In the genomic region with DNA sequence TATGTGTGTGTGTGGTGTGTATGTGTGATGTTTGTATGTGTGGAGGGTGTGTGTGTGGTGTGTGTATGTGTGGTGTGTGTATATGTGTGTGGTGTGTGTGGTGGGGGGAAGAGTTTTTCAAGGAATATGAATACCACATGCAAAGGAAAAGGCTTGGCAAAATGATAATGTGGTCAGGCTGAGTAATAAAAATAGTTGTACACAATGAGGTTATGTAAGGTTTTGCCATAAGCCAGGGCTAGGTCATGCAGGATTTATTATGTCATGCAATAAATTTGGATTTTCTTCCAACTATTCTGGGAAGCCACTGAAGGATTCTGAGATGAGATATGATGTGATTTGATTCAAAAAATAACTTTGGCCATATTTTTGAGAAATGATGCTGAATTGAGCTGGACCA, we compare ENCODE assay signal across 13 cellular contexts.
"Had no signal": no experiment of that assay in that cellular context is flagged by ENCODE, and none has a peak within 500 bp of the region (broad histone marks: within the 10 kb centered on the region; RNA-seq: fewer than 3 reads in every experiment).

No MANE protein-coding gene starts in this region.

- H3K4me1 Mint-ChIP-seq: natural killer cell had no signal

- DNase-seq: activated CD4-positive, alpha-beta T cell treated with anti-CD3 and anti-CD28 coated beads, Interleukin-2, amount 50 U/mL, for 48 hours; activated CD4-positive, CD25-positive, alpha-beta regulatory T cell treated with anti-CD3 and anti-CD28 coated beads, Interleukin-2, amount 50 U/mL, for 72 hours; activated effector memory CD4-positive, alpha-beta T cell treated with anti-CD3 and anti-CD28 coated beads, Interleukin-2, amount 50 U/mL, for 16 hours; activated T-cell treated with anti-CD3 and anti-CD28 coated beads, Interleukin-2, amount 50 U/mL, for 4 hours; amygdala; glutamatergic neuron; natural killer cell; psoas muscle; sigmoid colon; stimulated activated CD4-positive, alpha-beta T cell treated with anti-CD3 and anti-CD28 coated beads, Interleukin-2, amount 100 ng/mL, for 48 hours; stimulated activated naive CD8-positive, alpha-beta T cell treated with anti-CD3 and anti-CD28 coated beads, Interleukin-15, Interleukin-2, amounts not matched to agents 100 U/mL and 50 U/mL, for 24 hours had no signal

- H3K9me3 ChIP-seq: psoas muscle, sigmoid colon had no signal

- H3K27ac Mint-ChIP-seq: activated naive CD4-positive, alpha-beta T cell treated with anti-CD3 and anti-CD28 coated beads, Interleukin-2, amount 50 U/mL, for 72 hours; natural killer cell had no signal

- H3K27ac ChIP-seq: cardiac muscle cell, psoas muscle, sigmoid colon had no signal

- H3K4me3 ChIP-seq: cardiac muscle cell, psoas muscle, sigmoid colon had no signal

- ATAC-seq: activated naive CD4-positive, alpha-beta T cell treated with anti-CD3 and anti-CD28 coated beads, Interleukin-2, amount 50 U/mL, for 72 hours; activated T-cell treated with anti-CD3 and anti-CD28 coated beads, Interleukin-2, amount 50 U/mL, for 4 hours; psoas muscle; stimulated activated naive CD8-positive, alpha-beta T cell treated with anti-CD3 and anti-CD28 coated beads, Interleukin-15, Interleukin-2, amounts not matched to agents 100 U/mL and 50 U/mL, for 24 hours had no signal

- H3K36me3 Mint-ChIP-seq: activated naive CD4-positive, alpha-beta T cell treated with anti-CD3 and anti-CD28 coated beads, Interleukin-2, amount 50 U/mL, for 72 hours; natural killer cell had no signal

- H3K27me3 ChIP-seq: cardiac muscle cell, sigmoid colon had no signal

- H3K4me3 Mint-ChIP-seq: activated T-cell treated with anti-CD3 and anti-CD28 coated beads, Interleukin-2, amount 50 U/mL, for 4 hours; natural killer cell had no signal

- H3K4me1 ChIP-seq: psoas muscle had no signal

- H3K36me3 ChIP-seq: cardiac muscle cell, sigmoid colon had no signal
